ENCODE assay signal across 8 cellular contexts in the genomic region with DNA sequence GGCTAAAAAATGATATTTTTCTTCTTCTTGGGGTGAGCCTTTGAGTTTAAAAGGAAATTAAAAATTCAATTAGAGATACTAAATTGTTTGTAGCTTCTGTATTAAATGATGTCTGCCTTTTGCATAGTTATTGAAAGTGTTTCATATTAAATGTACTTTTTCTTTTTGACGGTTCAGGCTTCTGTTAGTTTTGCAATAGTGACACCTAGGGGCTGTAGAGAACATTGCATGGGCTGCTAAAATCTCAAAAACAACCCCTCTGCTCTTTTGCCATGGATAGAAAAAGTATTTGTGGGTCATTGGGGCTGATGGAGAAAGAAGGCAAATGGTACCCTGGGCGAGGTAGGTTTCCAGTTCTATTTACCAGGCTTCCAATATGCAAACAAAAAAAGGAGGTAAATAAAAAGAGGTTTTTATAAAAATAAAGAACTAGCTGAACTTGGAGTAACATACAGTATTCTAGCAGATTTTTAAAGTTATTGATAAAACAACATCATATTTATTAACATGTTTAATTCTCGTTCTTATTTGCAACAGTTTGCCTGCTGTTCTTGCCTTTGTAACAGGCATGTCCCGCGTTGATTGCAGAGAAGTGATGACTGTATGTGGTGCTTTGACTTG.
DNase-seq lines count a peak whose midpoint lies in the region; ATAC-seq, FAIRE-seq and TF ChIP-seq lines count a peak whose summit lies in the region.

No MANE protein-coding gene starts in this region.

- WGBS in right lobe of liver (ENCODE audit: insufficient coverage, low coverage, low lambda C conversion rate, missing lambda C conversion rate) = 30% methylated on average over 4 of the region's 5 CpGs
- WGBS in upper lobe of left lung, 2 donors = 45 to 51% methylated on average over 5 of the region's 5 CpGs

- no peaks in the 10 kb centered on the region for H4K20me1 ChIP-seq in OCI-LY3 (ENCODE audit: insufficient read depth, low read length)

- H3K9ac ChIP-seq in OCI-LY3 (ENCODE audit: low read length) = peak overlapping the region; percentile 34; the same call in 1 of the 2 replicates

- intact Hi-C loops in right lobe of liver (cut with DNase I) = no loop called here

- H2AFZ ChIP-seq in OCI-LY3 (ENCODE audit: low read depth, low read length) = no peak overlapping the region

- no peaks in the 10 kb centered on the region for H3K36me3 ChIP-seq in OCI-LY3 (replicated peaks; ENCODE audit: low read depth, low read length)
- no peaks in the 10 kb centered on the region for H3K36me3 ChIP-seq in bronchial epithelial cell (ENCODE audit: control insufficient read depth, insufficient read depth, low read length)
- H3K36me3 ChIP-seq in right lobe of liver = no peaks in the 10 kb centered on the region
- no peaks in the 10 kb centered on the region for H3K36me3 ChIP-seq in upper lobe of left lung

- FAIRE-seq in D721Med (lab: Jason Lieb, UNC) = peak; percentile 84
- no peak for FAIRE-seq in bronchial epithelial cell (lab: Jason Lieb, UNC)

- H3K9me3 ChIP-seq in OCI-LY3 (ENCODE audit: insufficient read depth, low read length) = no peaks in the 10 kb centered on the region
- no peaks in the 10 kb centered on the region for H3K9me3 ChIP-seq in right lobe of liver
- H3K9me3 ChIP-seq in upper lobe of left lung = no peaks in the 10 kb centered on the region

- DNase-seq in D721Med (ENCODE audit: insufficient read length, low spot score) (no peak), HPDE6-E6E7 (ENCODE audit: extremely low spot score) (peak; percentile 42), bronchial epithelial cell (ENCODE audit: low read depth) (peak; percentile 52), right lobe of liver (no peak), upper lobe of left lung (no peak), activated gamma-delta T cell treated with Interleukin-2 at 50 U/mL for 16 hours (no peak)

- H3K4me2 ChIP-seq in OCI-LY3 (ENCODE audit: low read length) = peak overlapping the region; percentile 91

- H3K4me3 ChIP-seq in OCI-LY3 (ENCODE audit: low read length) (peak overlapping the region; percentile 60), bronchial epithelial cell (ENCODE audit: low read depth, low read length) (no peak overlapping the region), right lobe of liver (no peak overlapping the region), upper lobe of left lung (no peak overlapping the region)

- H3K27me3 ChIP-seq in OCI-LY3 (ENCODE audit: low read depth, low read length) = no peaks in the 10 kb centered on the region
- no peaks in the 10 kb centered on the region for H3K27me3 ChIP-seq in bronchial epithelial cell (ENCODE audit: control insufficient read depth, insufficient read depth, low read length)
- no peaks in the 10 kb centered on the region for H3K27me3 ChIP-seq in right lobe of liver
- no peaks in the 10 kb centered on the region for H3K27me3 ChIP-seq in upper lobe of left lung

- H3K27ac ChIP-seq in OCI-LY3 (ENCODE audit: low read length) = no peak overlapping the region
- peak overlapping the region in 1 of 3 donors; percentile 24 for H3K27ac ChIP-seq in right lobe of liver
- H3K27ac ChIP-seq in upper lobe of left lung = peak overlapping the region in 2 of 4 donors; percentile 8 to 38

- no peak for TF ChIP-seq EP300 in upper lobe of left lung (IDR thresholded peaks at IDR 0.05)

- H3K4me1 ChIP-seq in OCI-LY3 (ENCODE audit: low read length) (peaks cover 31% of the 10 kb centered on the region), right lobe of liver (peaks cover 0 to 23% (median 3%) of the 10 kb centered on the region in 4 donors), upper lobe of left lung (peaks cover 26 to 38% (median 31%) of the 10 kb centered on the region in 4 donors)

- ATAC-seq in right lobe of liver = peak; percentile 63 to 74 (median 66)
- ATAC-seq in upper lobe of left lung (ENCODE audit: low FRiP score in 2 of 2) = peak; percentile 50 to 71
- no peak for ATAC-seq in HG03342 (IDR thresholded peaks at IDR 0.05; ENCODE audit: unreplicated experiment)

- TF ChIP-seq POLR2A in right lobe of liver (IDR thresholded peaks at IDR 0.05) = no peak
- no peak for TF ChIP-seq POLR2A in upper lobe of left lung (IDR thresholded peaks at IDR 0.05)

- TF ChIP-seq CTCF in D721Med (IDR thresholded peaks at IDR 0.05; ENCODE audit: insufficient read depth, missing control alignments) = peak; percentile 93
- peak; percentile 79 for TF ChIP-seq CTCF in OCI-LY3 (IDR thresholded peaks at IDR 0.05; ENCODE audit: low read depth, low read length)
- TF ChIP-seq CTCF in bronchial epithelial cell (IDR thresholded peaks at IDR 0.05; ENCODE audit: insufficient read depth, low read length, severe bottlenecking) = peak; percentile 73
- TF ChIP-seq CTCF in right lobe of liver (IDR thresholded peaks at IDR 0.05) = peak; percentile 90 to 94 (median 92)
- peak; percentile 87 to 98 (median 90) for TF ChIP-seq CTCF in upper lobe of left lung (IDR thresholded peaks at IDR 0.05)

- no peaks in the 10 kb centered on the region for H3K79me2 ChIP-seq in OCI-LY3 (ENCODE audit: low read length)

Comparison
In these comparisons a context has a peak if more than half of its experiments do, and no peak if none do; other contexts are left out.
1. DNase-seq: peak in HPDE6-E6E7 (single experiment) and bronchial epithelial cell (single experiment); none in D721Med (single experiment), right lobe of liver (0 of 3), upper lobe of left lung (0 of 2) and activated gamma-delta T cell treated with Interleukin-2 at 50 U/mL for 16 hours (single experiment).
2. Peak in every context shown above with its lines, with median percentiles within 50 percentile points of each other: CTCF ChIP-seq.